In the genomic region with DNA sequence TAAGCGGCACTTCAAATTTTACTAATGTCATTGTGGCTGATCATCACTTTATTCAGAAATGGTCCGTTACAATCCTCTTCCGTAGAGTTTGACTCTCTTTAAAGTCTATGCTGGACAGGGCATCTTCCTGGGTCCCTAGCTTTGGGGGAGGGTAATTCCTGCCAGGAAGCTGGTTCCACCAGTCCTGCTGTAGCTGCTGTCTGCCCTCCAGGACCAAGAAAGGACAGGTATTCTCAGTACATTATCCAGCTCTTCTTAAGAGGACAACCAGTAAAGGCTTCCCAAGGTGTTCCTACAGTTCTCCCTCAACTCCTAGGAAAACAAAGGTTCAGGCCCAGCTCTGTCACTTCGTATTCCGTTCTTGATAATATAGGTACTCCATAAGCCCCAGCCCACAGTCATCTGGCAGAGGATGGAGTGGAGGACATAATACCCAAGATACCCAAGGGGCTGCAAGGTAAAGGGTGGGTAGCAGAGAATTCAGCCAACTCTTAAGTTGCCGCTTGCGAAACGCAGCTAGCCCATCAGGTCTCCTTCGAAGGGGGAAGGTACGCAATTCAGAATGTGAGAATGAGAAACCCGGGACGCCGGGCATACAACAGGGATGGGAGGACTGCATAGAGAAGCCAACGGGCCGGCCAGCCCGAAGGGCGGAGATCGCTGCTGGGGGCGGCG, we compare ENCODE assay signal across 8 cellular contexts. TPM values are rescaled to one million over a fixed set of nuclear protein-coding genes. Genes with fewer than 3 reads are reported as not detected.
DNase-seq lines count a peak whose midpoint lies in the region; ATAC-seq and TF ChIP-seq lines count a peak whose summit lies in the region.

No MANE protein-coding gene starts in this region.

- peaks cover 19% of the 10 kb centered on the region for H3K4me1 ChIP-seq in adipocyte (ENCODE audit: control insufficient read depth, insufficient read depth, low read length)

- ATAC-seq in activated CD4-positive, alpha-beta T cell treated with anti-CD3 and anti-CD28 coated beads for 36 hours, result no peak
- ATAC-seq in stimulated activated naive CD8-positive, alpha-beta T cell treated with anti-CD3 and anti-CD28 coated beads, Interleukin-15, Interleukin-2, amounts not matched to agents 100 U/mL and 50 U/mL, for 24 hours, result no peak

- peak overlapping the region; percentile 88 for H3K4me3 Mint-ChIP-seq in activated CD4-positive, alpha-beta T cell treated with anti-CD3 and anti-CD28 coated beads for 36 hours
- peak overlapping the region; percentile 77 to 100 (median 90) for H3K4me3 Mint-ChIP-seq in immature natural killer cell

- POLR2A ChIA-PET in activated CD4-positive, alpha-beta T cell treated with anti-CD3 and anti-CD28 coated beads for 36 hours (lab: Charles Lee), result interaction anchor here (0.7 to 4.1 kb wide), 4 partner anchors 62 to 168 kb away, joined by 11 to 231 read pairs (median 20); partner anchors contain the start of genes AMD1, GTF3C6 and RPF2

- no peaks in the 10 kb centered on the region for H3K36me3 Mint-ChIP-seq in activated CD4-positive, alpha-beta T cell treated with anti-CD3 and anti-CD28 coated beads for 36 hours (ENCODE audit: low read depth)
- no peaks in the 10 kb centered on the region for H3K36me3 Mint-ChIP-seq in immature natural killer cell

- H3K36me3 ChIP-seq in adipocyte (ENCODE audit: control insufficient read depth, insufficient read depth, low read length, severe bottlenecking), result no peaks in the 10 kb centered on the region

- H3K9me3 Mint-ChIP-seq in activated CD4-positive, alpha-beta T cell treated with anti-CD3 and anti-CD28 coated beads for 36 hours (ENCODE audit: low read depth), result no peaks in the 10 kb centered on the region
- H3K9me3 Mint-ChIP-seq in immature natural killer cell, result no peaks in the 10 kb centered on the region

- no peaks in the 10 kb centered on the region for H3K27me3 Mint-ChIP-seq in activated CD4-positive, alpha-beta T cell treated with anti-CD3 and anti-CD28 coated beads for 36 hours
- peaks cover 9 to 21% (median 10%) of the 10 kb centered on the region in 3 donors for H3K27me3 Mint-ChIP-seq in immature natural killer cell (ENCODE audit: low read depth in 3 of 3)

- peak overlapping the region; percentile 90 for H3K9ac ChIP-seq in adipocyte (ENCODE audit: low read length)

- intact Hi-C loops in activated CD4-positive, alpha-beta T cell treated with anti-CD3 and anti-CD28 coated beads for 36 hours (cut with DNase I, micrococcal nuclease), result loop anchor here (1.0 to 10.0 kb wide), 7 partner anchors 30 to 1809 kb away; partner anchors contain the start of gene ZBTB24 (in 1 of the 2)

- H3K9me3 ChIP-seq in adipocyte (ENCODE audit: control insufficient read depth, low read length), result no peaks in the 10 kb centered on the region

- no peaks in the 10 kb centered on the region for H3K27me3 ChIP-seq in adipocyte (replicated peaks; ENCODE audit: control insufficient read depth, insufficient read depth, low read length)

- CTCF ChIA-PET in activated CD4-positive, alpha-beta T cell treated with anti-CD3 and anti-CD28 coated beads for 36 hours (lab: Charles Lee), result interaction anchor here (0.6 to 3.4 kb wide), 7 partner anchors 26 to 138 kb away, joined by 3 to 14 read pairs (median 5); partner anchors contain the start of gene AMD1

- H3K4me3 ChIP-seq in LNCaP clone FGC (ENCODE audit: low read depth, low read length) (peak overlapping the region; percentile 83), adipocyte (ENCODE audit: low read length) (peak overlapping the region; percentile 94)

- no peak for DNase-seq in activated CD4-positive, alpha-beta T cell treated with anti-CD3 and anti-CD28 coated beads for 36 hours
- DNase-seq in activated CD4-positive, alpha-beta T cell treated with anti-CD3 and anti-CD28 coated beads, Interleukin-2, amount 50 U/mL, for 4 hours, result no peak
- peak; percentile 50 for DNase-seq in LNCaP clone FGC (ENCODE audit: low read depth)
- DNase-seq in adipocyte (ENCODE audit: low read depth), result no peak
- peak in 1 of 3 donors; percentile 3 for DNase-seq in immature natural killer cell
- peak; percentile 8 for DNase-seq in stimulated activated naive CD8-positive, alpha-beta T cell treated with anti-CD3 and anti-CD28 coated beads, Interleukin-15, Interleukin-2, amounts not matched to agents 100 U/mL and 50 U/mL, for 24 hours
- no peak for DNase-seq in DMS153 treated with DMSO at 0.1 percent for 48 hours (lab: John Stamatoyannopoulos, UW; ENCODE audit: unreplicated experiment)
- DNase-seq in NCI-H345 (lab: John Stamatoyannopoulos, UW), result no peak

- H3K27ac Mint-ChIP-seq in activated CD4-positive, alpha-beta T cell treated with anti-CD3 and anti-CD28 coated beads for 36 hours, result peak overlapping the region; percentile 90
- peak overlapping the region; percentile 85 to 98 (median 90) for H3K27ac Mint-ChIP-seq in immature natural killer cell

- TF ChIP-seq CTCF in LNCaP clone FGC (IDR thresholded peaks at IDR 0.05; ENCODE audit: control insufficient read depth, extremely low read depth, insufficient read depth), result no peak

- peaks cover 22% of the 10 kb centered on the region for H3K4me1 Mint-ChIP-seq in activated CD4-positive, alpha-beta T cell treated with anti-CD3 and anti-CD28 coated beads for 36 hours
- peaks cover 23 to 35% of the 10 kb centered on the region in 2 donors for H3K4me1 Mint-ChIP-seq in immature natural killer cell

RNA-seq across cellular contexts. Expression of gene CDK19, which starts 1.3 kb away (rescaled TPM):
- total RNA-seq in activated CD4-positive, alpha-beta T cell treated with anti-CD3 and anti-CD28 coated beads for 36 hours, result 10 to 100 TPM; 14.7 to 15.7 TPM
- polyA plus RNA-seq in immature natural killer cell, result 1 to 10 TPM; 1.7 to 5.2 (median 2.4) TPM

Comparison
In these comparisons a context has a peak if more than half of its experiments do, and no peak if none do; other contexts are left out.
1. DNase-seq: peak in LNCaP clone FGC (single experiment) and stimulated activated naive CD8-positive, alpha-beta T cell treated with anti-CD3 and anti-CD28 coated beads, Interleukin-15, Interleukin-2, amounts not matched to agents 100 U/mL and 50 U/mL, for 24 hours (single experiment); none in activated CD4-positive, alpha-beta T cell treated with anti-CD3 and anti-CD28 coated beads for 36 hours (single experiment), activated CD4-positive, alpha-beta T cell treated with anti-CD3 and anti-CD28 coated beads, Interleukin-2, amount 50 U/mL, for 4 hours (0 of 2), adipocyte (single experiment), DMS153 treated with DMSO at 0.1 percent for 48 hours (single experiment) and NCI-H345 (single experiment).